Comparison of ENCODE assay signal across 16 cellular contexts in the genomic region with DNA sequence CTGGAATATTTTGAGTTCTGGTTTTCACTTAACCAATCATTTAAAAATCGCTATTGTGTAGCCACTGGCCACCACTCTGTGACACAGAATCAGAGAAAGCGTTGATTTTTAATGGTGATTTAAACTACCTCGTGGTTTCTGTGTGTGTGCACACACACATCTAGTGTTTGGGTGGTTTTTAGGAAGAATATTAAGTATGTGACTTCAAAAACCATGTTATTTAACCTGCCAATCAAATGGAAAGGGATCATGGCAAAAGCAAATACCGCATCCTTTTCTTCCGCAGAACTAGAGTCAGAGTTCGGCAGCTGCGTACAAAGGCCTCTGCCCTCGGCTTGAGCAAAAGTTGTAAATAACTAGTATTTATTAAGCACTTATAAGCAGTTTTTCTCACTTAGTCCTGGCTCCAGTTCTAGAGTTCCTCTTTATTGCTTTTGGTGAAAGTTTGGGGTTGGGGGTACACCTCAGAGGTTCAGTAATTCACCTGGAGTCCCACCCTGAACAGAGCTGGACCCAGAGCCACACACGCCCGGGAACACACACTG. TPM values are rescaled to one million over a fixed set of nuclear protein-coding genes. Genes with fewer than 3 reads are reported as not detected.
DNase-seq lines count a peak whose midpoint lies in the region; ATAC-seq and TF ChIP-seq lines count a peak whose summit lies in the region.
"Had no signal": no experiment of that assay in that cellular context is flagged by ENCODE, and none has a peak within 500 bp of the region (broad histone marks: within the 10 kb centered on the region; RNA-seq: fewer than 3 reads in every experiment).

No MANE protein-coding gene starts in this region.

- H3K27ac ChIP-seq in CD4-positive, alpha-beta memory T cell (ENCODE audit: low read depth, low read length), result no peak overlapping the region
- peak overlapping the region; percentile 62 for H3K27ac ChIP-seq in hepatocyte
- H3K27ac ChIP-seq: RWPE1, SJCRH30 had no signal

- TF ChIP-seq CTCF in hepatocyte (IDR thresholded peaks at IDR 0.05; ENCODE audit: poor library complexity) (no peak), nephron progenitor cell (IDR thresholded peaks at IDR 0.05) (no peak)
- TF ChIP-seq CTCF in activated CD8-positive, alpha-beta T cell treated with anti-CD3 and anti-CD28 coated beads for 36 hours (IDR thresholded peaks at IDR 0.05), result no peak

- peaks cover 40 to 61% of the 10 kb centered on the region in 2 donors for H3K36me3 Mint-ChIP-seq in CD4-positive, alpha-beta memory T cell
- peaks cover 35% of the 10 kb centered on the region for H3K36me3 Mint-ChIP-seq in nephron progenitor cell (ENCODE audit: low read depth)
- H3K36me3 Mint-ChIP-seq in activated CD8-positive, alpha-beta T cell treated with anti-CD3 and anti-CD28 coated beads for 36 hours (ENCODE audit: low read depth), result peaks cover 25% of the 10 kb centered on the region
- H3K36me3 Mint-ChIP-seq in activated naive CD4-positive, alpha-beta T cell treated with anti-CD3 and anti-CD28 coated beads, Interleukin-2, amount 10 ng/mL, durations not matched to agents 7 days and 5 days, result peaks cover 15% of the 10 kb centered on the region

- no peaks in the 10 kb centered on the region for H3K9me3 ChIP-seq in CD4-positive, alpha-beta memory T cell (ENCODE audit: control insufficient read depth in 1 of 2, low read length in 2 of 2)
- no peaks in the 10 kb centered on the region for H3K9me3 ChIP-seq in hepatocyte (ENCODE audit: low read depth)
- H3K9me3 ChIP-seq: SJCRH30 had no signal

- peak overlapping the region in 4 of 7 donors; percentile 23 to 78 (median 68) for H3K27ac Mint-ChIP-seq in CD4-positive, alpha-beta memory T cell
- H3K27ac Mint-ChIP-seq in nephron progenitor cell, result peak overlapping the region; percentile 91
- no peak overlapping the region for H3K27ac Mint-ChIP-seq in activated CD8-positive, alpha-beta T cell treated with anti-CD3 and anti-CD28 coated beads for 36 hours
- no peak overlapping the region for H3K27ac Mint-ChIP-seq in activated naive CD4-positive, alpha-beta T cell treated with anti-CD3 and anti-CD28 coated beads, Interleukin-2, amount 10 ng/mL, durations not matched to agents 7 days and 5 days

- POLR2A ChIA-PET in CD4-positive, alpha-beta memory T cell (lab: Charles Lee; ENCODE audit: partially characterized antibody), result no interaction called here
- POLR2A ChIA-PET in activated CD8-positive, alpha-beta T cell treated with anti-CD3 and anti-CD28 coated beads for 36 hours (lab: Charles Lee), result no interaction called here

- H3K36me3 ChIP-seq in CD4-positive, alpha-beta memory T cell (ENCODE audit: insufficient read depth, low read length), result peaks cover 46% of the 10 kb centered on the region
- no peaks in the 10 kb centered on the region for H3K36me3 ChIP-seq in hepatocyte (replicated peaks; ENCODE audit: insufficient read depth, low read depth)

- no peak overlapping the region for H3K4me3 ChIP-seq in CD4-positive, alpha-beta memory T cell (ENCODE audit: low read length in 2 of 2)
- no peak overlapping the region for H3K4me3 ChIP-seq in hepatocyte
- H3K4me3 ChIP-seq: GM23338, SJCRH30 had no signal

- intact Hi-C loops in CD4-positive, alpha-beta memory T cell (cut with micrococcal nuclease), result no loop called here
- intact Hi-C loops in activated CD8-positive, alpha-beta T cell treated with anti-CD3 and anti-CD28 coated beads for 36 hours (cut with micrococcal nuclease), result no loop called here

- H2AFZ ChIP-seq in hepatocyte, result no peak overlapping the region
- H2AFZ ChIP-seq: GM23338 had no signal

- H3K4me1 ChIP-seq in CD4-positive, alpha-beta memory T cell (ENCODE audit: insufficient read depth, low read length), result peaks cover 10% of the 10 kb centered on the region
- peaks cover 17% of the 10 kb centered on the region for H3K4me1 ChIP-seq in hepatocyte (ENCODE audit: insufficient read depth)

- H3K4me2 ChIP-seq in hepatocyte, result no peak overlapping the region
- H3K4me2 ChIP-seq: GM23338 had no signal

- no peaks in the 10 kb centered on the region for H3K27me3 Mint-ChIP-seq in CD4-positive, alpha-beta memory T cell
- peaks cover 5% of the 10 kb centered on the region for H3K27me3 Mint-ChIP-seq in nephron progenitor cell (ENCODE audit: low read depth, poor library complexity)
- H3K27me3 Mint-ChIP-seq in activated CD8-positive, alpha-beta T cell treated with anti-CD3 and anti-CD28 coated beads for 36 hours, result no peaks in the 10 kb centered on the region
- no peaks in the 10 kb centered on the region for H3K27me3 Mint-ChIP-seq in activated naive CD4-positive, alpha-beta T cell treated with anti-CD3 and anti-CD28 coated beads, Interleukin-2, amount 10 ng/mL, durations not matched to agents 7 days and 5 days

- H3K9me2 ChIP-seq in hepatocyte (replicated peaks; ENCODE audit: insufficient read depth), result no peaks in the 10 kb centered on the region

- H4K20me1 ChIP-seq in hepatocyte (ENCODE audit: insufficient read depth, poor library complexity, severe bottlenecking), result no peaks in the 10 kb centered on the region

- H3K9me3 Mint-ChIP-seq in CD4-positive, alpha-beta memory T cell, result no peaks in the 10 kb centered on the region
- no peaks in the 10 kb centered on the region for H3K9me3 Mint-ChIP-seq in nephron progenitor cell
- no peaks in the 10 kb centered on the region for H3K9me3 Mint-ChIP-seq in activated CD8-positive, alpha-beta T cell treated with anti-CD3 and anti-CD28 coated beads for 36 hours
- no peaks in the 10 kb centered on the region for H3K9me3 Mint-ChIP-seq in activated naive CD4-positive, alpha-beta T cell treated with anti-CD3 and anti-CD28 coated beads, Interleukin-2, amount 10 ng/mL, durations not matched to agents 7 days and 5 days
- H3K9me3 Mint-ChIP-seq: GM23338 had no signal

- no peak for ATAC-seq in activated CD8-positive, alpha-beta T cell treated with anti-CD3 and anti-CD28 coated beads for 36 hours
- ATAC-seq: GM23338 had no signal

- WGBS in hepatocyte (ENCODE audit: low lambda C conversion rate, missing lambda C conversion rate), result 89% methylated on average over 10 of the region's 10 CpGs

- H3K4me3 Mint-ChIP-seq in CD4-positive, alpha-beta memory T cell, result no peak overlapping the region
- H3K4me3 Mint-ChIP-seq in nephron progenitor cell, result no peak overlapping the region
- no peak overlapping the region for H3K4me3 Mint-ChIP-seq in activated CD8-positive, alpha-beta T cell treated with anti-CD3 and anti-CD28 coated beads for 36 hours
- H3K4me3 Mint-ChIP-seq in activated naive CD4-positive, alpha-beta T cell treated with anti-CD3 and anti-CD28 coated beads, Interleukin-2, amount 10 ng/mL, durations not matched to agents 7 days and 5 days, result no peak overlapping the region
- H3K4me3 Mint-ChIP-seq: GM23338 had no signal

- H3K4me1 Mint-ChIP-seq in CD4-positive, alpha-beta memory T cell, result peaks cover 7 to 13% (median 12%) of the 10 kb centered on the region in 4 donors
- H3K4me1 Mint-ChIP-seq in nephron progenitor cell, result peaks cover 42% of the 10 kb centered on the region
- peaks cover 10% of the 10 kb centered on the region for H3K4me1 Mint-ChIP-seq in activated CD8-positive, alpha-beta T cell treated with anti-CD3 and anti-CD28 coated beads for 36 hours (ENCODE audit: low read depth)
- H3K4me1 Mint-ChIP-seq in activated naive CD4-positive, alpha-beta T cell treated with anti-CD3 and anti-CD28 coated beads, Interleukin-2, amount 10 ng/mL, durations not matched to agents 7 days and 5 days, result peaks cover 7% of the 10 kb centered on the region

- H3K27me3 ChIP-seq in CD4-positive, alpha-beta memory T cell (ENCODE audit: insufficient read depth, low read length), result no peaks in the 10 kb centered on the region
- no peaks in the 10 kb centered on the region for H3K27me3 ChIP-seq in hepatocyte
- H3K27me3 ChIP-seq: SJCRH30 had no signal

- CTCF ChIA-PET in CD4-positive, alpha-beta memory T cell (lab: Charles Lee; ENCODE audit: partially characterized antibody), result no interaction called here
- CTCF ChIA-PET in activated CD8-positive, alpha-beta T cell treated with anti-CD3 and anti-CD28 coated beads for 36 hours (lab: Charles Lee), result interaction anchor here (1.2 to 1.4 kb wide), 2 partner anchors 19 to 49 kb away, joined by 3 read pairs; no protein-coding TSS in a partner anchor
- CTCF ChIA-PET in activated naive CD4-positive, alpha-beta T cell treated with anti-CD3 and anti-CD28 coated beads, Interleukin-2, amount 10 ng/mL, durations not matched to agents 7 days and 5 days (lab: Charles Lee), result interaction anchor here (0.7 kb wide), 1 partner anchor 117 kb away, joined by 3 read pairs; no protein-coding TSS in a partner anchor

- H3K79me2 ChIP-seq in hepatocyte, result no peaks in the 10 kb centered on the region

- no peak for DNase-seq in CD4-positive, alpha-beta memory T cell
- DNase-seq in hepatocyte (ENCODE audit: low spot score) (no peak), nephron progenitor cell (no peak), NCI-H2029 treated with DMSO at 0.1 percent for 48 hours (lab: John Stamatoyannopoulos, UW) (no peak), DMS 273 treated with DMSO at 0.1 percent for 48 hours (lab: John Stamatoyannopoulos, UW) (no peak)
- no peak for DNase-seq in activated CD8-positive, alpha-beta T cell treated with anti-CD3 and anti-CD28 coated beads for 36 hours
- DNase-seq in activated naive CD4-positive, alpha-beta T cell treated with anti-CD3 and anti-CD28 coated beads, Interleukin-2, amount 10 ng/mL, durations not matched to agents 7 days and 5 days, result no peak
- DNase-seq: DMS153, EL, NCI-H187 treated with DMSO at 0.1 percent for 48 hours, NCI-H2227 treated with DMSO at 0.1 percent for 48 hours, NCI-H526, SJCRH30 had no signal

TF ChIP-seq in PFSK-1, 5 proteins besides CTCF, POLR2A, EP300 and RAD21:
- TF ChIP-seq FOXP2 (optimal IDR thresholded peaks at IDR 0.05; ENCODE audit: borderline replicate concordance, extremely low read depth, extremely low read length, insufficient read depth) (no peak), POLR2AphosphoS5 (IDR thresholded peaks at IDR 0.05; ENCODE audit: low read depth, low read length) (0 out of 2 replicates have a peak, but pooled peaks have one; percentile 36)

RNA-seq across cellular contexts. Expression of a gene that starts 40.6 kb away (rescaled TPM):
- 10 to 100 TPM; 35.5 to 36.6 TPM for total RNA-seq in CD4-positive, alpha-beta memory T cell
- 10 to 100 TPM; 18.6 to 31.1 TPM for polyA plus RNA-seq in CD4-positive, alpha-beta memory T cell
- 20.4 TPM for polyA plus RNA-seq in PFSK-1 (2012; ENCODE audit: insufficient read length, low read depth)
- 12.9 and 13.1 TPM in 2 replicates for total RNA-seq in hepatocyte
- polyA plus RNA-seq in hepatocyte, result 18.0 and 24.8 TPM in 2 replicates
- 1 to 10 TPM; 7.0 to 8.3 TPM for total RNA-seq in activated CD8-positive, alpha-beta T cell treated with anti-CD3 and anti-CD28 coated beads for 36 hours

Comparison
In these comparisons a context has a peak if more than half of its experiments do, and no peak if none do; other contexts are left out.
1. H3K27ac Mint-ChIP-seq: peak in CD4-positive, alpha-beta memory T cell (4 of 7) and nephron progenitor cell (single experiment); none in activated CD8-positive, alpha-beta T cell treated with anti-CD3 and anti-CD28 coated beads for 36 hours (single experiment) and activated naive CD4-positive, alpha-beta T cell treated with anti-CD3 and anti-CD28 coated beads, Interleukin-2, amount 10 ng/mL, durations not matched to agents 7 days and 5 days (single experiment).